In genomic region chr10:86793696-86794095, GRCh38 we compare ENCODE assay signal across 1 cellular context.
TF ChIP-seq lines count a peak whose summit lies in the region.

No MANE protein-coding gene starts in this region.

TF ChIP-seq in IMR-90, 13 proteins besides CTCF, POLR2A, EP300 and RAD21:
- TF ChIP-seq USF2 (IDR thresholded peaks at IDR 0.05; ENCODE audit: low read depth, low read length), result no peak
- no peak for TF ChIP-seq BHLHE40 (IDR thresholded peaks at IDR 0.05; ENCODE audit: low read depth, low read length)
- TF ChIP-seq SMC3 (IDR thresholded peaks at IDR 0.05; ENCODE audit: low read depth, low read length), result no peak
- TF ChIP-seq RCOR1 (IDR thresholded peaks at IDR 0.05; ENCODE audit: insufficient replicate concordance, low read length), result no peak
- TF ChIP-seq ELK1 (IDR thresholded peaks at IDR 0.05; ENCODE audit: borderline replicate concordance, low read depth, low read length), result no peak
- TF ChIP-seq CEBPB (IDR thresholded peaks at IDR 0.05; ENCODE audit: low read depth, low read length), result no peak
- TF ChIP-seq NFE2L2 (IDR thresholded peaks at IDR 0.05; ENCODE audit: low read depth, low read length), result no peak
- TF ChIP-seq RFX5 (IDR thresholded peaks at IDR 0.05; ENCODE audit: low read depth, low read length), result no peak
- no peak for TF ChIP-seq CHD1 (IDR thresholded peaks at IDR 0.05; ENCODE audit: low read depth, low read length)
- TF ChIP-seq FOS (IDR thresholded peaks at IDR 0.05; ENCODE audit: low read depth, low read length), result no peak
- no peak for TF ChIP-seq MXI1 (IDR thresholded peaks at IDR 0.05; ENCODE audit: borderline replicate concordance, low read depth, low read length)
- TF ChIP-seq MAZ (IDR thresholded peaks at IDR 0.05; ENCODE audit: borderline replicate concordance, low read depth, low read length), result no peak
- TF ChIP-seq MAFK (IDR thresholded peaks at IDR 0.05; ENCODE audit: low read depth, low read length), result no peak
